Comparison of ENCODE assay signal across 14 cellular contexts in genomic region chr14:39768579-39768978, GRCh38.
A peak's percentile ranks its signal among the peaks of the same experiment; 100 is the strongest.
DNase-seq lines count a peak whose midpoint lies in the region; ATAC-seq lines count a peak whose summit lies in the region.
"Had no signal": no experiment of that assay in that cellular context is flagged by ENCODE, and none has a peak within 500 bp of the region (broad histone marks: within the 10 kb centered on the region; RNA-seq: fewer than 3 reads in every experiment).

No MANE protein-coding gene starts in this region.

- intact Hi-C loops in activated CD4-positive, alpha-beta memory T cell treated with anti-CD3 and anti-CD28 coated beads for 36 hours (cut with micrococcal nuclease) = no loop called here

- H3K4me1 Mint-ChIP-seq in stimulated activated naive B cell treated with anti-CD40 and anti-IgM and Interleukin-4, amounts not matched to agents 10 μg/mL and 1 μg/mL and 100 μg/mL, for 72 hours = peaks cover 1 to 5% of the 10 kb centered on the region in 2 donors
- H3K4me1 Mint-ChIP-seq in activated CD4-positive, alpha-beta memory T cell treated with anti-CD3 and anti-CD28 coated beads for 36 hours (ENCODE audit: low read depth) = no peaks in the 10 kb centered on the region
- H3K4me1 Mint-ChIP-seq: activated naive CD8-positive, alpha-beta T cell treated with anti-CD3 and anti-CD28 coated beads, Interleukin-2, amount 10 ng/mL, durations not matched to agents 7 days and 5 days had no signal

- H3K27ac Mint-ChIP-seq in stimulated activated naive B cell treated with anti-CD40 and anti-IgM and Interleukin-4, amounts not matched to agents 10 μg/mL and 1 μg/mL and 100 μg/mL, for 72 hours = no peak overlapping the region
- no peak overlapping the region for H3K27ac Mint-ChIP-seq in activated CD4-positive, alpha-beta memory T cell treated with anti-CD3 and anti-CD28 coated beads for 36 hours
- H3K27ac Mint-ChIP-seq: activated naive CD8-positive, alpha-beta T cell treated with anti-CD3 and anti-CD28 coated beads, Interleukin-2, amount 10 ng/mL, durations not matched to agents 7 days and 5 days; CD8-positive, alpha-beta T cell; T-cell had no signal

- DNase-seq in NCI-H2107 treated with DMSO at 0.1 percent for 48 hours (lab: John Stamatoyannopoulos, UW; ENCODE audit: unreplicated experiment) = peak; percentile 27
- no peak for DNase-seq in NCI-H2107 (lab: John Stamatoyannopoulos, UW)
- no peak for DNase-seq in stimulated activated naive B cell treated with anti-CD40 and anti-IgM and Interleukin-4, amounts not matched to agents 10 μg/mL and 1 μg/mL and 100 μg/mL, for 72 hours
- DNase-seq in activated CD4-positive, alpha-beta memory T cell treated with anti-CD3 and anti-CD28 coated beads for 36 hours = no peak
- DNase-seq in activated naive CD4-positive, alpha-beta T cell (lab: John Stamatoyannopoulos, UW) = no peak
- DNase-seq in HuH-7.5 (ENCODE audit: low spot score) = no peak
- DNase-seq: activated CD4-positive, CD25-positive, alpha-beta regulatory T cell treated with anti-CD3 and anti-CD28 coated beads, Interleukin-2, amount 50 U/mL, for 72 hours; activated naive CD8-positive, alpha-beta T cell treated with anti-CD3 and anti-CD28 coated beads, Interleukin-2, amount 10 ng/mL, durations not matched to agents 7 days and 5 days; CD8-positive, alpha-beta T cell; central memory CD4-positive, alpha-beta T cell; NCI-H510A; T-cell had no signal

- H3K27me3 Mint-ChIP-seq in stimulated activated naive B cell treated with anti-CD40 and anti-IgM and Interleukin-4, amounts not matched to agents 10 μg/mL and 1 μg/mL and 100 μg/mL, for 72 hours = no peaks in the 10 kb centered on the region
- no peaks in the 10 kb centered on the region for H3K27me3 Mint-ChIP-seq in activated CD4-positive, alpha-beta memory T cell treated with anti-CD3 and anti-CD28 coated beads for 36 hours
- H3K27me3 Mint-ChIP-seq: T-cell had no signal

- no peak overlapping the region for H3K4me3 Mint-ChIP-seq in stimulated activated naive B cell treated with anti-CD40 and anti-IgM and Interleukin-4, amounts not matched to agents 10 μg/mL and 1 μg/mL and 100 μg/mL, for 72 hours
- H3K4me3 Mint-ChIP-seq in activated CD4-positive, alpha-beta memory T cell treated with anti-CD3 and anti-CD28 coated beads for 36 hours = no peak overlapping the region
- H3K4me3 Mint-ChIP-seq: activated naive CD8-positive, alpha-beta T cell treated with anti-CD3 and anti-CD28 coated beads, Interleukin-2, amount 10 ng/mL, durations not matched to agents 7 days and 5 days; CD8-positive, alpha-beta T cell; T-cell had no signal

- peaks cover 0 to 6% of the 10 kb centered on the region in 2 donors for H3K9me3 Mint-ChIP-seq in stimulated activated naive B cell treated with anti-CD40 and anti-IgM and Interleukin-4, amounts not matched to agents 10 μg/mL and 1 μg/mL and 100 μg/mL, for 72 hours
- no peaks in the 10 kb centered on the region for H3K9me3 Mint-ChIP-seq in activated CD4-positive, alpha-beta memory T cell treated with anti-CD3 and anti-CD28 coated beads for 36 hours
- H3K9me3 Mint-ChIP-seq: activated naive CD8-positive, alpha-beta T cell treated with anti-CD3 and anti-CD28 coated beads, Interleukin-2, amount 10 ng/mL, durations not matched to agents 7 days and 5 days; CD8-positive, alpha-beta T cell had no signal

- POLR2A ChIA-PET in activated CD4-positive, alpha-beta memory T cell treated with anti-CD3 and anti-CD28 coated beads for 36 hours (lab: Charles Lee) = no interaction called here

- peak; percentile 60 for ATAC-seq in GM21526 (IDR thresholded peaks at IDR 0.05; ENCODE audit: low FRiP score, unreplicated experiment)
- ATAC-seq in HG03571 (IDR thresholded peaks at IDR 0.05; ENCODE audit: unreplicated experiment) = peak; percentile 71
- ATAC-seq in stimulated activated naive B cell treated with anti-CD40 and anti-IgM and Interleukin-4, amounts not matched to agents 10 μg/mL and 1 μg/mL and 100 μg/mL, for 72 hours (replicated peaks) = peak; percentile 70 to 93
- ATAC-seq: CD8-positive, alpha-beta T cell; T-cell had no signal

- no peaks in the 10 kb centered on the region for H3K36me3 Mint-ChIP-seq in stimulated activated naive B cell treated with anti-CD40 and anti-IgM and Interleukin-4, amounts not matched to agents 10 μg/mL and 1 μg/mL and 100 μg/mL, for 72 hours
- H3K36me3 Mint-ChIP-seq in activated CD4-positive, alpha-beta memory T cell treated with anti-CD3 and anti-CD28 coated beads for 36 hours = no peaks in the 10 kb centered on the region
- H3K36me3 Mint-ChIP-seq: activated naive CD8-positive, alpha-beta T cell treated with anti-CD3 and anti-CD28 coated beads, Interleukin-2, amount 10 ng/mL, durations not matched to agents 7 days and 5 days; CD8-positive, alpha-beta T cell; T-cell had no signal

- CTCF ChIA-PET in activated CD4-positive, alpha-beta memory T cell treated with anti-CD3 and anti-CD28 coated beads for 36 hours (lab: Charles Lee) = no interaction called here
